Comparison of ENCODE assay signal across 2 cellular contexts in genomic region chr7:44607141-44608068, GRCh38.
A peak's percentile ranks its signal among the peaks of the same experiment; 100 is the strongest.
TF ChIP-seq lines count a peak whose summit lies in the region.

No MANE protein-coding gene starts in this region.

TF ChIP-seq in SK-N-SH, 30 proteins besides CTCF, POLR2A, EP300 and RAD21:
- TF ChIP-seq TCF12 (IDR thresholded peaks at IDR 0.05) (no peak), GATA2 (CRISPR knock-in tag; IDR thresholded peaks at IDR 0.05) (no peak), SIN3A (IDR thresholded peaks at IDR 0.05; ENCODE audit: borderline replicate concordance, low read depth, low read length) (0 out of 2 replicates have a peak, but pooled peaks have one; percentile 11)
- TF ChIP-seq, protein P1, sequence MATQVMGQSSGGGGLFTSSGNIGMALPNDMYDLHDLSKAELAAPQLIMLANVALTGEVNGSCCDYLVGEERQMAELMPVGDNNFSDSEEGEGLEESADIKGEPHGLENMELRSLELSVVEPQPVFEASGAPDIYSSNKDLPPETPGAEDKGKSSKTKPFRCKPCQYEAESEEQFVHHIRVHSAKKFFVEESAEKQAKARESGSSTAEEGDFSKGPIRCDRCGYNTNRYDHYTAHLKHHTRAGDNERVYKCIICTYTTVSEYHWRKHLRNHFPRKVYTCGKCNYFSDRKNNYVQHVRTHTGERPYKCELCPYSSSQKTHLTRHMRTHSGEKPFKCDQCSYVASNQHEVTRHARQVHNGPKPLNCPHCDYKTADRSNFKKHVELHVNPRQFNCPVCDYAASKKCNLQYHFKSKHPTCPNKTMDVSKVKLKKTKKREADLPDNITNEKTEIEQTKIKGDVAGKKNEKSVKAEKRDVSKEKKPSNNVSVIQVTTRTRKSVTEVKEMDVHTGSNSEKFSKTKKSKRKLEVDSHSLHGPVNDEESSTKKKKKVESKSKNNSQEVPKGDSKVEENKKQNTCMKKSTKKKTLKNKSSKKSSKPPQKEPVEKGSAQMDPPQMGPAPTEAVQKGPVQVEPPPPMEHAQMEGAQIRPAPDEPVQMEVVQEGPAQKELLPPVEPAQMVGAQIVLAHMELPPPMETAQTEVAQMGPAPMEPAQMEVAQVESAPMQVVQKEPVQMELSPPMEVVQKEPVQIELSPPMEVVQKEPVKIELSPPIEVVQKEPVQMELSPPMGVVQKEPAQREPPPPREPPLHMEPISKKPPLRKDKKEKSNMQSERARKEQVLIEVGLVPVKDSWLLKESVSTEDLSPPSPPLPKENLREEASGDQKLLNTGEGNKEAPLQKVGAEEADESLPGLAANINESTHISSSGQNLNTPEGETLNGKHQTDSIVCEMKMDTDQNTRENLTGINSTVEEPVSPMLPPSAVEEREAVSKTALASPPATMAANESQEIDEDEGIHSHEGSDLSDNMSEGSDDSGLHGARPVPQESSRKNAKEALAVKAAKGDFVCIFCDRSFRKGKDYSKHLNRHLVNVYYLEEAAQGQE (IDR thresholded peaks at IDR 0.05; ENCODE audit: low read depth, low read length), result 0 out of 2 replicates have a peak, but pooled peaks have one; percentile 26
- TF ChIP-seq, protein P2, sequence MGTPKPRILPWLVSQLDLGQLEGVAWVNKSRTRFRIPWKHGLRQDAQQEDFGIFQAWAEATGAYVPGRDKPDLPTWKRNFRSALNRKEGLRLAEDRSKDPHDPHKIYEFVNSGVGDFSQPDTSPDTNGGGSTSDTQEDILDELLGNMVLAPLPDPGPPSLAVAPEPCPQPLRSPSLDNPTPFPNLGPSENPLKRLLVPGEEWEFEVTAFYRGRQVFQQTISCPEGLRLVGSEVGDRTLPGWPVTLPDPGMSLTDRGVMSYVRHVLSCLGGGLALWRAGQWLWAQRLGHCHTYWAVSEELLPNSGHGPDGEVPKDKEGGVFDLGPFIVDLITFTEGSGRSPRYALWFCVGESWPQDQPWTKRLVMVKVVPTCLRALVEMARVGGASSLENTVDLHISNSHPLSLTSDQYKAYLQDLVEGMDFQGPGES (IDR thresholded peaks at IDR 0.05; ENCODE audit: low read depth, low read length), result no peak

TF ChIP-seq in SK-N-SH treated with all-trans-retinoic acid at 6 μM for 48 hours, 23 proteins besides CTCF, POLR2A, EP300 and RAD21:
- TF ChIP-seq, protein P3, sequence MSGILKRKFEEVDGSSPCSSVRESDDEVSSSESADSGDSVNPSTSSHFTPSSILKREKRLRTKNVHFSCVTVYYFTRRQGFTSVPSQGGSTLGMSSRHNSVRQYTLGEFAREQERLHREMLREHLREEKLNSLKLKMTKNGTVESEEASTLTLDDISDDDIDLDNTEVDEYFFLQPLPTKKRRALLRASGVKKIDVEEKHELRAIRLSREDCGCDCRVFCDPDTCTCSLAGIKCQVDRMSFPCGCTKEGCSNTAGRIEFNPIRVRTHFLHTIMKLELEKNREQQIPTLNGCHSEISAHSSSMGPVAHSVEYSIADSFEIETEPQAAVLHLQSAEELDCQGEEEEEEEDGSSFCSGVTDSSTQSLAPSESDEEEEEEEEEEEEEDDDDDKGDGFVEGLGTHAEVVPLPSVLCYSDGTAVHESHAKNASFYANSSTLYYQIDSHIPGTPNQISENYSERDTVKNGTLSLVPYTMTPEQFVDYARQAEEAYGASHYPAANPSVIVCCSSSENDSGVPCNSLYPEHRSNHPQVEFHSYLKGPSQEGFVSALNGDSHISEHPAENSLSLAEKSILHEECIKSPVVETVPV (CRISPR knock-in tag; IDR thresholded peaks at IDR 0.05), result no peak
- no peak for TF ChIP-seq POU6F1 (CRISPR knock-in tag; IDR thresholded peaks at IDR 0.05; ENCODE audit: borderline replicate concordance, low read depth)
- TF ChIP-seq TOX (CRISPR knock-in tag; IDR thresholded peaks at IDR 0.05; ENCODE audit: borderline replicate concordance), result no peak
- TF ChIP-seq ZNF8 (CRISPR knock-in tag; IDR thresholded peaks at IDR 0.05), result no peak
- no peak for TF ChIP-seq ZNF70 (CRISPR knock-in tag; IDR thresholded peaks at IDR 0.05)
